Comparison of ENCODE assay signal across 32 cellular contexts in the genomic region with DNA sequence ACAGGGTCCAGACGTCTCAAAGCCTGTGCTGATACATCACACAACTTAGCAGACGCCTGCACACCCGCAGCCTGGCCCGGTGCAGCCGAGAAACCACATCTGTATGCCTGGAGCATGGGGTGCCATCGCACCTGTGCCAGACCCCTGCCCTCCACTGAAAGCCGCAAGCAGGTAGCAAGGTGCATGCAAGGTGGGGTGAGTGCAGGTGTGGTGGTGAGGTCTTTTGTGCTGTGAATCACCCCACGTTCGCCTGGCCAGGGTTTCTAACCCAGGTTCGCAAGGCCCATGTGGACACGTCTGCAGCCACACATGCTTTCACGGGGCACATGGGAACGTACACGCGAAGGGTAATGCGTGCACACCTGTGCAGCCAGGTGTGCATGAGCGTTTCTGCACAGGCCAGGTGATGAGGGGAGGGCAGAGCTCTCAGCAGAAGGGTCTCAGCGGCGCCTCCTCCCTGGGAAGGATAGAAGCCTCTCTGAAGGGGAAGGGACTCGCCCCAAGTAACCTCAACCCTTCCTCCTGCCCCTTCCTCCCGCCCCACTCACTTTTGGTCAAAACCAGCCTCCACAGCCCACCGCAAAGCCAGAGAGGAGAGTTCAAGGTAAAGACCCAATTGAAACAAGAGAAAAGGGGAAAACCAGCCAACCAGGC. TPM values are rescaled to one million over a fixed set of nuclear protein-coding genes. Genes with fewer than 3 reads are reported as not detected.
"Had no signal": no experiment of that assay in that cellular context is flagged by ENCODE, and none has a peak within 500 bp of the region (broad histone marks: within the 10 kb centered on the region; RNA-seq: fewer than 3 reads in every experiment).

No MANE protein-coding gene starts in this region.

- H3K36me3 ChIP-seq: brain microvascular endothelial cell, ovary, prostate gland had no signal

- ATAC-seq: activated CD4-positive, CD25-positive, alpha-beta regulatory T cell treated with anti-CD3 and anti-CD28 coated beads, Interleukin-2, amount 50 U/mL, for 24 hours; foreskin keratinocyte; heart left ventricle; left ventricle myocardium superior; mucosa of descending colon; natural killer cell treated with Interleukin-12 subunit alpha and Interleukin-12 subunit beta and Interleukin-15 and Interleukin-18, amount 100 ng/mL, for 72 hours had no signal

- H3K4me3 Mint-ChIP-seq: activated CD4-positive, alpha-beta memory T cell treated with anti-CD3 and anti-CD28 coated beads for 36 hours; activated T-helper 1 cell treated with anti-CD3 and anti-CD28 coated beads, Interleukin-12 subunit alpha, Interleukin-12 subunit beta, Interleukin-2, Interleukin-4 antibody, amounts not matched to agents 30 ng/mL and 10 ng/mL and 1 ng/mL, durations not matched to agents 14 hours and 24 hours and 36 hours; natural killer cell treated with Interleukin-12 subunit alpha and Interleukin-12 subunit beta and Interleukin-15 and Interleukin-18, amount 100 ng/mL, for 72 hours had no signal

- H3K27ac ChIP-seq: brain microvascular endothelial cell, esophagus muscularis mucosa, foreskin keratinocyte, heart left ventricle, ovary, prostate gland, suprapubic skin, tibial nerve, VCaP had no signal

- H3K9me3 ChIP-seq: esophagus muscularis mucosa, heart left ventricle, mucosa of descending colon, ovary, prostate gland, suprapubic skin had no signal

- H3K27me3 Mint-ChIP-seq: activated CD4-positive, alpha-beta memory T cell treated with anti-CD3 and anti-CD28 coated beads for 36 hours; natural killer cell treated with Interleukin-12 subunit alpha and Interleukin-12 subunit beta and Interleukin-15 and Interleukin-18, amount 100 ng/mL, for 72 hours had no signal

- H3K27ac Mint-ChIP-seq: activated CD4-positive, alpha-beta memory T cell treated with anti-CD3 and anti-CD28 coated beads for 36 hours; activated T-helper 1 cell treated with anti-CD3 and anti-CD28 coated beads, Interleukin-12 subunit alpha, Interleukin-12 subunit beta, Interleukin-2, Interleukin-4 antibody, amounts not matched to agents 30 ng/mL and 10 ng/mL and 1 ng/mL, durations not matched to agents 14 hours and 24 hours and 36 hours had no signal

- H3K27me3 ChIP-seq: esophagus muscularis mucosa, foreskin keratinocyte, heart left ventricle, ovary, suprapubic skin, tibial nerve had no signal

- H3K9me3 Mint-ChIP-seq: activated CD4-positive, alpha-beta memory T cell treated with anti-CD3 and anti-CD28 coated beads for 36 hours; activated T-helper 1 cell treated with anti-CD3 and anti-CD28 coated beads, Interleukin-12 subunit alpha, Interleukin-12 subunit beta, Interleukin-2, Interleukin-4 antibody, amounts not matched to agents 30 ng/mL and 10 ng/mL and 1 ng/mL, durations not matched to agents 14 hours and 24 hours and 36 hours; natural killer cell treated with Interleukin-12 subunit alpha and Interleukin-12 subunit beta and Interleukin-15 and Interleukin-18, amount 100 ng/mL, for 72 hours had no signal

- H3K36me3 Mint-ChIP-seq: activated CD4-positive, alpha-beta memory T cell treated with anti-CD3 and anti-CD28 coated beads for 36 hours; natural killer cell treated with Interleukin-12 subunit alpha and Interleukin-12 subunit beta and Interleukin-15 and Interleukin-18, amount 100 ng/mL, for 72 hours had no signal

- H3K4me1 ChIP-seq: foreskin keratinocyte had no signal

- DNase-seq: activated CD4-positive, alpha-beta memory T cell treated with anti-CD3 and anti-CD28 coated beads for 36 hours; activated CD4-positive, alpha-beta T cell treated with anti-CD3 and anti-CD28 coated beads for 48 hours; activated CD8-positive, alpha-beta memory T cell treated with anti-CD3 and anti-CD28 coated beads, Interleukin-2, amount 50 U/mL, for 4 hours; activated gamma-delta T cell treated with Interleukin-2 at 50 U/mL for 16 hours; activated naive CD4-positive, alpha-beta T cell treated with anti-CD3 and anti-CD28 coated beads, Interleukin-2, amount 50 U/mL, for 16 hours; activated T-cell treated with anti-CD3 and anti-CD28 coated beads, Interleukin-2, amount 50 U/mL, for 1 hour; amniotic stem cell; brain microvascular endothelial cell; caudate nucleus; foreskin keratinocyte; hypothalamus; left ventricle myocardium superior; ovary; retina; stimulated activated CD4-positive, alpha-beta T cell treated with anti-CD3 and anti-CD28 coated beads, Interleukin-15, amount 100 ng/mL, for 24 hours; stimulated activated CD4-positive, alpha-beta T cell treated with anti-CD3 and anti-CD28 coated beads, Interleukin-2, amount 100 ng/mL, for 24 hours; stimulated activated naive CD4-positive, alpha-beta T cell; T-helper 9 cell had no signal

- H3K4me3 ChIP-seq: esophagus muscularis mucosa, heart left ventricle, mucosa of descending colon, ovary, prostate gland, smooth muscle cell, suprapubic skin, tibial nerve had no signal

RNA-seq across cellular contexts. Expression of a gene that starts 36.0 kb away (rescaled TPM):
- total RNA-seq: lung microvascular endothelial cell, mesenteric fat pad, myocyte had no signal
